ENCODE assay signal across 29 cellular contexts in the genomic region with DNA sequence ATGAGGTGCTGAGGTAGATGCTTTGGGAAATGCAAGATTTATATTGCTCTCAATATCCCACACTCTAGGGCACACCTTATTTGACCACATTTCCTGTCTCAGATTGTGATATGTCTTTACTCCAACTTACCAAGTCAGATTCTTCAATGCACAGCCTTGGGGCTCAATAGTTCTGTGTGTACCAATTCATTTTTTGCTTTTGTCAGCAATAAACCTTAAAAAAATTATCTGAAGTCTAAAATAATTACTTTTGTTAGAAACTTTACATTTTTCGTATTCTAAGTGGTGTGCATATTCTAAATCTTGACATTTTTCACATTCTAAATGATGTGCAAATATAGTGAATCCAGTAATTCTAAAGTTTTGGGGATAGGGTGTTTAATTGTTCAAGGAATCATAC.
"Had no signal": no experiment of that assay in that cellular context is flagged by ENCODE, and none has a peak within 500 bp of the region (broad histone marks: within the 10 kb centered on the region; RNA-seq: fewer than 3 reads in every experiment).

No MANE protein-coding gene starts in this region.

- H3K36me3 Mint-ChIP-seq: stimulated activated effector memory CD8-positive, alpha-beta T cell treated with anti-CD3 and anti-CD28 coated beads, Interleukin-12 subunit alpha, Interleukin-12 subunit beta, amount 100 ng/mL, for 72 hours; stimulated activated memory B cell treated with anti-CD40 and anti-IgM and Interleukin-4, amounts not matched to agents 10 μg/mL and 1 μg/mL and 100 μg/mL, for 72 hours; stimulated activated naive B cell treated with anti-CD40 and anti-IgM and Interleukin-4, amounts not matched to agents 10 μg/mL and 1 μg/mL and 100 μg/mL, for 72 hours; type B pancreatic cell had no signal

- H3K27ac ChIP-seq: stomach, suprapubic skin, testis, thoracic aorta, thyroid gland, tibial artery, tibial nerve, transverse colon, upper lobe of left lung, upper lobe of right lung, uterus, vagina had no signal

- H3K4me1 ChIP-seq: stomach, suprapubic skin, testis, thyroid gland, tibial nerve, transverse colon, upper lobe of left lung, upper lobe of right lung, uterus, vagina had no signal

- FAIRE-seq: urothelium cell line had no signal

- ATAC-seq: stimulated activated effector memory CD8-positive, alpha-beta T cell treated with anti-CD3 and anti-CD28 coated beads, Interleukin-12 subunit alpha, Interleukin-12 subunit beta, amount 100 ng/mL, for 72 hours; stimulated activated memory B cell treated with anti-CD40 and anti-IgM and Interleukin-4, amounts not matched to agents 10 μg/mL and 1 μg/mL and 100 μg/mL, for 72 hours; stimulated activated naive B cell treated with anti-CD40 and anti-IgM and Interleukin-4, amounts not matched to agents 10 μg/mL and 1 μg/mL and 100 μg/mL, for 72 hours; stimulated activated naive CD8-positive, alpha-beta T cell treated with anti-CD3 and anti-CD28 coated beads, Interleukin-15, amount 100 ng/mL, for 72 hours; stimulated activated naive CD8-positive, alpha-beta T cell treated with anti-CD3 and anti-CD28 coated beads, Interleukin-15, Interleukin-2, amounts not matched to agents 100 U/mL and 50 U/mL, for 24 hours; upper lobe of right lung had no signal

- H3K4me1 Mint-ChIP-seq: stimulated activated effector memory CD8-positive, alpha-beta T cell treated with anti-CD3 and anti-CD28 coated beads, Interleukin-12 subunit alpha, Interleukin-12 subunit beta, amount 100 ng/mL, for 72 hours; stimulated activated memory B cell treated with anti-CD40 and anti-IgM and Interleukin-4, amounts not matched to agents 10 μg/mL and 1 μg/mL and 100 μg/mL, for 72 hours; stimulated activated naive B cell treated with anti-CD40 and anti-IgM and Interleukin-4, amounts not matched to agents 10 μg/mL and 1 μg/mL and 100 μg/mL, for 72 hours; stimulated activated naive CD8-positive, alpha-beta T cell treated with anti-CD3 and anti-CD28 coated beads, Interleukin-15, amount 100 ng/mL, for 72 hours had no signal

- H3K27me3 ChIP-seq: stomach, suprapubic skin, testis, thyroid gland, tibial artery, tibial nerve, transverse colon, upper lobe of left lung, upper lobe of right lung, uterus, vagina had no signal

- H3K27ac Mint-ChIP-seq: stimulated activated effector memory CD8-positive, alpha-beta T cell treated with anti-CD3 and anti-CD28 coated beads, Interleukin-12 subunit alpha, Interleukin-12 subunit beta, amount 100 ng/mL, for 72 hours; stimulated activated memory B cell treated with anti-CD40 and anti-IgM and Interleukin-4, amounts not matched to agents 10 μg/mL and 1 μg/mL and 100 μg/mL, for 72 hours; stimulated activated naive B cell treated with anti-CD40 and anti-IgM and Interleukin-4, amounts not matched to agents 10 μg/mL and 1 μg/mL and 100 μg/mL, for 72 hours; stimulated activated naive CD8-positive, alpha-beta T cell treated with anti-CD3 and anti-CD28 coated beads, Interleukin-15, amount 100 ng/mL, for 72 hours; stimulated activated naive CD8-positive, alpha-beta T cell treated with anti-CD3 and anti-CD28 coated beads, Interleukin-15, Interleukin-2, amounts not matched to agents 100 ng/mL and 50 ng/mL, for 24 hours; type B pancreatic cell had no signal

- H3K4me3 ChIP-seq: stomach, suprapubic skin, testis, thoracic aorta, thyroid gland, tibial artery, tibial nerve, transverse colon, upper lobe of left lung, upper lobe of right lung, uterus, vagina had no signal

- DNase-seq: stimulated activated CD4-positive, alpha-beta T cell treated with anti-CD3 and anti-CD28 coated beads, Interleukin-2, amount 100 ng/mL, for 48 hours; stimulated activated CD4-positive, alpha-beta T cell treated with anti-CD3 and anti-CD28 coated beads, Interleukin-4, amount 100 ng/mL, for 1 hour; stimulated activated CD4-positive, alpha-beta T cell treated with anti-CD3 and anti-CD28 coated beads, Interleukin-4, amount 100 ng/mL, for 24 hours; stimulated activated CD4-positive, alpha-beta T cell treated with anti-CD3 and anti-CD28 coated beads, Interleukin-4, amount 100 ng/mL, for 4 hours; stimulated activated CD8-positive, alpha-beta memory T cell treated with anti-CD3 and anti-CD28 coated beads, Interleukin-4, amount 100 ng/mL, for 48 hours; stimulated activated naive B cell treated with anti-CD40 and anti-IgM and Interleukin-4, amounts not matched to agents 10 μg/mL and 1 μg/mL and 100 μg/mL, for 72 hours; stimulated activated naive CD4-positive, alpha-beta T cell; stimulated activated naive CD4-positive, alpha-beta T cell treated with Interleukin-2 at 50 U/mL for 16 hours; stimulated activated naive CD8-positive, alpha-beta T cell treated with anti-CD3 and anti-CD28 coated beads, Interleukin-15, amount 100 ng/mL, for 72 hours; stimulated activated naive CD8-positive, alpha-beta T cell treated with anti-CD3 and anti-CD28 coated beads, Interleukin-15, Interleukin-2, amounts not matched to agents 100 U/mL and 50 U/mL, for 24 hours; stomach; substantia nigra; testis; thyroid gland; tibial artery; transverse colon; trophoblast cell; upper lobe of left lung; upper lobe of right lung; uterus had no signal

- H3K36me3 ChIP-seq: stomach, suprapubic skin, thoracic aorta, thyroid gland, tibial artery, tibial nerve, transverse colon, upper lobe of left lung, upper lobe of right lung, uterus, vagina had no signal

- H3K9me3 ChIP-seq: stomach, suprapubic skin, testis, thoracic aorta, thyroid gland, tibial artery, tibial nerve, transverse colon, upper lobe of left lung, upper lobe of right lung, uterus, vagina had no signal

- H3K27me3 Mint-ChIP-seq: stimulated activated memory B cell treated with anti-CD40 and anti-IgM and Interleukin-4, amounts not matched to agents 10 μg/mL and 1 μg/mL and 100 μg/mL, for 72 hours; stimulated activated naive B cell treated with anti-CD40 and anti-IgM and Interleukin-4, amounts not matched to agents 10 μg/mL and 1 μg/mL and 100 μg/mL, for 72 hours; stimulated activated naive CD8-positive, alpha-beta T cell treated with anti-CD3 and anti-CD28 coated beads, Interleukin-15, amount 100 ng/mL, for 72 hours; stimulated activated naive CD8-positive, alpha-beta T cell treated with anti-CD3 and anti-CD28 coated beads, Interleukin-15, Interleukin-2, amounts not matched to agents 100 ng/mL and 50 ng/mL, for 24 hours; type B pancreatic cell had no signal

- H3K9me3 Mint-ChIP-seq: type B pancreatic cell had no signal

- H3K4me3 Mint-ChIP-seq: stimulated activated effector memory CD8-positive, alpha-beta T cell treated with anti-CD3 and anti-CD28 coated beads, Interleukin-12 subunit alpha, Interleukin-12 subunit beta, amount 100 ng/mL, for 72 hours; stimulated activated memory B cell treated with anti-CD40 and anti-IgM and Interleukin-4, amounts not matched to agents 10 μg/mL and 1 μg/mL and 100 μg/mL, for 72 hours; stimulated activated naive B cell treated with anti-CD40 and anti-IgM and Interleukin-4, amounts not matched to agents 10 μg/mL and 1 μg/mL and 100 μg/mL, for 72 hours; stimulated activated naive CD8-positive, alpha-beta T cell treated with anti-CD3 and anti-CD28 coated beads, Interleukin-15, amount 100 ng/mL, for 72 hours; stimulated activated naive CD8-positive, alpha-beta T cell treated with anti-CD3 and anti-CD28 coated beads, Interleukin-15, Interleukin-2, amounts not matched to agents 100 ng/mL and 50 ng/mL, for 24 hours; type B pancreatic cell had no signal
